ENCODE assay signal across 1 cellular context in the genomic region with DNA sequence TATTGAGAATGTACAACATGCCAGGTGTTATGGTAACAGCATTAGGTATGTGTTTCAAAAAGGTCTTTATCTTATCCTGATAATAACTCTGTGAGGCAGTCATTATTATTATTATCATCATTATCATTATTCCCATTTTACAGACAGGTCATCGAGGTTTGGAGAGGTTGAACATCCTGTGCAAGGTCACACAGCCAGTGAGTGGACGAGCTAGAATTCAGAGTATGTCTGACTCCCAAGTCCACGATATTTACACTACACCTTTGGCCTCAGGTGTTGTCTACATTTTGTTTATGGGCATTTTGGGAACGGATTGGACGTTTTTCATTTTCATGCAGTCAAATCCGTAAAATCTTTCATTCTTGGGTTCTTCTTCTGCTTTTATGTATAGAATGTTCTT.
TF ChIP-seq lines count a peak whose summit lies in the region.

No MANE protein-coding gene starts in this region.

TF ChIP-seq in GM23338, 12 proteins besides CTCF, POLR2A, EP300 and RAD21 (continued from another document):
- TF ChIP-seq, protein P1, sequence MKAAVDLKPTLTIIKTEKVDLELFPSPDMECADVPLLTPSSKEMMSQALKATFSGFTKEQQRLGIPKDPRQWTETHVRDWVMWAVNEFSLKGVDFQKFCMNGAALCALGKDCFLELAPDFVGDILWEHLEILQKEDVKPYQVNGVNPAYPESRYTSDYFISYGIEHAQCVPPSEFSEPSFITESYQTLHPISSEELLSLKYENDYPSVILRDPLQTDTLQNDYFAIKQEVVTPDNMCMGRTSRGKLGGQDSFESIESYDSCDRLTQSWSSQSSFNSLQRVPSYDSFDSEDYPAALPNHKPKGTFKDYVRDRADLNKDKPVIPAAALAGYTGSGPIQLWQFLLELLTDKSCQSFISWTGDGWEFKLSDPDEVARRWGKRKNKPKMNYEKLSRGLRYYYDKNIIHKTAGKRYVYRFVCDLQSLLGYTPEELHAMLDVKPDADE (IDR thresholded peaks at IDR 0.05): no peak
- no peak for TF ChIP-seq CREB1 (CRISPR knock-in tag; IDR thresholded peaks at IDR 0.05; ENCODE audit: low read depth)
- TF ChIP-seq, protein P2, sequence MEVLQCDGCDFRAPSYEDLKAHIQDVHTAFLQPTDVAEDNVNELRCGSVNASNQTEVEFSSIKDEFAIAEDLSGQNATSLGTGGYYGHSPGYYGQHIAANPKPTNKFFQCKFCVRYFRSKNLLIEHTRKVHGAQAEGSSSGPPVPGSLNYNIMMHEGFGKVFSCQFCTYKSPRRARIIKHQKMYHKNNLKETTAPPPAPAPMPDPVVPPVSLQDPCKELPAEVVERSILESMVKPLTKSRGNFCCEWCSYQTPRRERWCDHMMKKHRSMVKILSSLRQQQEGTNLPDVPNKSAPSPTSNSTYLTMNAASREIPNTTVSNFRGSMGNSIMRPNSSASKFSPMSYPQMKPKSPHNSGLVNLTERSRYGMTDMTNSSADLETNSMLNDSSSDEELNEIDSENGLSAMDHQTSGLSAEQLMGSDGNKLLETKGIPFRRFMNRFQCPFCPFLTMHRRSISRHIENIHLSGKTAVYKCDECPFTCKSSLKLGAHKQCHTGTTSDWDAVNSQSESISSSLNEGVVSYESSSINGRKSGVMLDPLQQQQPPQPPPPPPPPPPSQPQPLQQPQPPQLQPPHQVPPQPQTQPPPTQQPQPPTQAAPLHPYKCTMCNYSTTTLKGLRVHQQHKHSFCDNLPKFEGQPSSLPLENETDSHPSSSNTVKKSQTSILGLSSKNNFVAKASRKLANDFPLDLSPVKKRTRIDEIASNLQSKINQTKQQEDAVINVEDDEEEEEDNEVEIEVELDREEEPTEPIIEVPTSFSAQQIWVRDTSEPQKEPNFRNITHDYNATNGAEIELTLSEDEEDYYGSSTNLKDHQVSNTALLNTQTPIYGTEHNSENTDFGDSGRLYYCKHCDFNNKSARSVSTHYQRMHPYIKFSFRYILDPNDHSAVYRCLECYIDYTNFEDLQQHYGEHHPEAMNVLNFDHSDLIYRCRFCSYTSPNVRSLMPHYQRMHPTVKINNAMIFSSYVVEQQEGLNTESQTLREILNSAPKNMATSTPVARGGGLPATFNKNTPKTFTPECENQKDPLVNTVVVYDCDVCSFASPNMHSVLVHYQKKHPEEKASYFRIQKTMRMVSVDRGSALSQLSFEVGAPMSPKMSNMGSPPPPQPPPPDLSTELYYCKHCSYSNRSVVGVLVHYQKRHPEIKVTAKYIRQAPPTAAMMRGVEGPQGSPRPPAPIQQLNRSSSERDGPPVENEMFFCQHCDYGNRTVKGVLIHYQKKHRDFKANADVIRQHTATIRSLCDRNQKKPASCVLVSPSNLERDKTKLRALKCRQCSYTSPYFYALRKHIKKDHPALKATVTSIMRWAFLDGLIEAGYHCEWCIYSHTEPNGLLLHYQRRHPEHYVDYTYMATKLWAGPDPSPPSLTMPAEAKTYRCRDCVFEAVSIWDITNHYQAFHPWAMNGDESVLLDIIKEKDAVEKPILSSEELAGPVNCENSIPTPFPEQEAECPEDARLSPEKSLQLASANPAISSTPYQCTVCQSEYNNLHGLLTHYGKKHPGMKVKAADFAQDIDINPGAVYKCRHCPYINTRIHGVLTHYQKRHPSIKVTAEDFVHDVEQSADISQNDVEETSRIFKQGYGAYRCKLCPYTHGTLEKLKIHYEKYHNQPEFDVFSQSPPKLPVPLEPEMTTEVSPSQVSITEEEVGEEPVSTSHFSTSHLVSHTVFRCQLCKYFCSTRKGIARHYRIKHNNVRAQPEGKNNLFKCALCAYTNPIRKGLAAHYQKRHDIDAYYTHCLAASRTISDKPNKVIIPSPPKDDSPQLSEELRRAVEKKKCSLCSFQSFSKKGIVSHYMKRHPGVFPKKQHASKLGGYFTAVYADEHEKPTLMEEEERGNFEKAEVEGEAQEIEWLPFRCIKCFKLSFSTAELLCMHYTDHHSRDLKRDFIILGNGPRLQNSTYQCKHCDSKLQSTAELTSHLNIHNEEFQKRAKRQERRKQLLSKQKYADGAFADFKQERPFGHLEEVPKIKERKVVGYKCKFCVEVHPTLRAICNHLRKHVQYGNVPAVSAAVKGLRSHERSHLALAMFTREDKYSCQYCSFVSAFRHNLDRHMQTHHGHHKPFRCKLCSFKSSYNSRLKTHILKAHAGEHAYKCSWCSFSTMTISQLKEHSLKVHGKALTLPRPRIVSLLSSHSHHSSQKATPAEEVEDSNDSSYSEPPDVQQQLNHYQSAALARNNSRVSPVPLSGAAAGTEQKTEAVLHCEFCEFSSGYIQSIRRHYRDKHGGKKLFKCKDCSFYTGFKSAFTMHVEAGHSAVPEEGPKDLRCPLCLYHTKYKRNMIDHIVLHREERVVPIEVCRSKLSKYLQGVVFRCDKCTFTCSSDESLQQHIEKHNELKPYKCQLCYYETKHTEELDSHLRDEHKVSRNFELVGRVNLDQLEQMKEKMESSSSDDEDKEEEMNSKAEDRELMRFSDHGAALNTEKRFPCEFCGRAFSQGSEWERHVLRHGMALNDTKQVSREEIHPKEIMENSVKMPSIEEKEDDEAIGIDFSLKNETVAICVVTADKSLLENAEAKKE (CRISPR knock-in tag; IDR thresholded peaks at IDR 0.05): no peak
- no peak for TF ChIP-seq EZH2phosphoT487 (IDR thresholded peaks at IDR 0.05; ENCODE audit: unreplicated experiment)
- no peak for TF ChIP-seq NANOG (IDR thresholded peaks at IDR 0.05; ENCODE audit: borderline replicate concordance)
- TF ChIP-seq, protein P3, sequence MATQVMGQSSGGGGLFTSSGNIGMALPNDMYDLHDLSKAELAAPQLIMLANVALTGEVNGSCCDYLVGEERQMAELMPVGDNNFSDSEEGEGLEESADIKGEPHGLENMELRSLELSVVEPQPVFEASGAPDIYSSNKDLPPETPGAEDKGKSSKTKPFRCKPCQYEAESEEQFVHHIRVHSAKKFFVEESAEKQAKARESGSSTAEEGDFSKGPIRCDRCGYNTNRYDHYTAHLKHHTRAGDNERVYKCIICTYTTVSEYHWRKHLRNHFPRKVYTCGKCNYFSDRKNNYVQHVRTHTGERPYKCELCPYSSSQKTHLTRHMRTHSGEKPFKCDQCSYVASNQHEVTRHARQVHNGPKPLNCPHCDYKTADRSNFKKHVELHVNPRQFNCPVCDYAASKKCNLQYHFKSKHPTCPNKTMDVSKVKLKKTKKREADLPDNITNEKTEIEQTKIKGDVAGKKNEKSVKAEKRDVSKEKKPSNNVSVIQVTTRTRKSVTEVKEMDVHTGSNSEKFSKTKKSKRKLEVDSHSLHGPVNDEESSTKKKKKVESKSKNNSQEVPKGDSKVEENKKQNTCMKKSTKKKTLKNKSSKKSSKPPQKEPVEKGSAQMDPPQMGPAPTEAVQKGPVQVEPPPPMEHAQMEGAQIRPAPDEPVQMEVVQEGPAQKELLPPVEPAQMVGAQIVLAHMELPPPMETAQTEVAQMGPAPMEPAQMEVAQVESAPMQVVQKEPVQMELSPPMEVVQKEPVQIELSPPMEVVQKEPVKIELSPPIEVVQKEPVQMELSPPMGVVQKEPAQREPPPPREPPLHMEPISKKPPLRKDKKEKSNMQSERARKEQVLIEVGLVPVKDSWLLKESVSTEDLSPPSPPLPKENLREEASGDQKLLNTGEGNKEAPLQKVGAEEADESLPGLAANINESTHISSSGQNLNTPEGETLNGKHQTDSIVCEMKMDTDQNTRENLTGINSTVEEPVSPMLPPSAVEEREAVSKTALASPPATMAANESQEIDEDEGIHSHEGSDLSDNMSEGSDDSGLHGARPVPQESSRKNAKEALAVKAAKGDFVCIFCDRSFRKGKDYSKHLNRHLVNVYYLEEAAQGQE (IDR thresholded peaks at IDR 0.05; ENCODE audit: unreplicated experiment): no peak
- no peak for TF ChIP-seq ZNF331 (CRISPR knock-in tag; IDR thresholded peaks at IDR 0.05; ENCODE audit: low read depth)
